Comparison of ENCODE assay signal across 9 cellular contexts in genomic region chr2:23662941-23663729, GRCh38.
DNase-seq lines count a peak whose midpoint lies in the region; ATAC-seq, FAIRE-seq and TF ChIP-seq lines count a peak whose summit lies in the region.
"Had no signal": no experiment of that assay in that cellular context is flagged by ENCODE, and none has a peak within 500 bp of the region (broad histone marks: within the 10 kb centered on the region; RNA-seq: fewer than 3 reads in every experiment).

No MANE protein-coding gene starts in this region.

- H3K79me1 ChIP-seq in neuronal stem cell (ENCODE audit: low read depth, low read length): no peaks in the 10 kb centered on the region

- ATAC-seq in right lobe of liver (peak; percentile 17 to 29 (median 22)), HepG2 (no peak)

- H3K4me1 ChIP-seq in right lobe of liver (no peaks in the 10 kb centered on the region), HepG2 (ENCODE audit: insufficient read depth, low read length) (peaks cover 60% of the 10 kb centered on the region), neuronal stem cell (ENCODE audit: control insufficient read depth in 2 of 2, insufficient read depth in 1 of 2, low read depth in 1 of 2, low read length in 2 of 2) (peaks cover 0 to 6% of the 10 kb centered on the region in 2 donors), OCI-LY7 (ENCODE audit: insufficient read depth, low read length, poor library complexity, severe bottlenecking) (no peaks in the 10 kb centered on the region)

- H3K4me3 ChIP-seq in right lobe of liver (no peak overlapping the region), HepG2 (replicated peaks in 1 of 3; ENCODE audit: insufficient read depth in 1 of 3, low read depth in 2 of 3, low read length in 3 of 3) (no peak overlapping the region), fibroblast of pulmonary artery (replicated peaks; ENCODE audit: low read depth, low read length) (peak overlapping the region; percentile 29), neuronal stem cell (ENCODE audit: low read length in 2 of 2) (no peak overlapping the region), OCI-LY7 (ENCODE audit: low read depth, low read length, poor library complexity, severe bottlenecking) (no peak overlapping the region)

- H3K14ac ChIP-seq in neuronal stem cell (ENCODE audit: low read length): peak overlapping the region; percentile 43

- no peak for TF ChIP-seq POLR2A in right lobe of liver (IDR thresholded peaks at IDR 0.05)
- TF ChIP-seq POLR2A in HepG2 (IDR thresholded peaks at IDR 0.05; ENCODE audit: insufficient read depth in 1 of 2, low read depth in 2 of 2, low read length in 2 of 2): no peak

- H3K4me2 ChIP-seq in HepG2 (ENCODE audit: low read depth, low read length): no peak overlapping the region
- no peak overlapping the region for H3K4me2 ChIP-seq in neuronal stem cell (ENCODE audit: insufficient read depth, low read length, poor library complexity, severe bottlenecking)
- no peak overlapping the region for H3K4me2 ChIP-seq in OCI-LY7 (ENCODE audit: low read length)

- H4K91ac ChIP-seq in neuronal stem cell (ENCODE audit: low read depth, low read length, poor library complexity): no peak overlapping the region

- FAIRE-seq in HepG2 (lab: Jason Lieb, UNC): no peak

- H2BK15ac ChIP-seq in neuronal stem cell (ENCODE audit: low read length): no peak overlapping the region

- TF ChIP-seq EP300 in HepG2 (IDR thresholded peaks at IDR 0.05; ENCODE audit: low read depth in 2 of 2, low read length in 2 of 2): no peak
- no peak for TF ChIP-seq EP300 in HepG2 (CRISPR knock-in tag; IDR thresholded peaks at IDR 0.05; ENCODE audit: borderline replicate concordance)

- H3K27ac ChIP-seq in right lobe of liver (no peak overlapping the region), HepG2 (ENCODE audit: extremely low read length, insufficient read depth, low read length) (no peak overlapping the region), neuronal stem cell (replicated peaks; ENCODE audit: low read length) (no peak overlapping the region), OCI-LY7 (ENCODE audit: low read depth, low read length, poor library complexity, severe bottlenecking) (no peak overlapping the region)

- H3K23ac ChIP-seq in neuronal stem cell (ENCODE audit: low read depth, low read length, poor library complexity): no peak overlapping the region

- no peak overlapping the region for H3K27ac Mint-ChIP-seq in progenitor cell of endocrine pancreas

- H3K36me3 ChIP-seq in right lobe of liver: no peaks in the 10 kb centered on the region
- H3K36me3 ChIP-seq in HepG2 (replicated peaks in 1 of 2; ENCODE audit: control insufficient read depth in 1 of 2, insufficient read depth in 2 of 2, low read length in 2 of 2): no peaks in the 10 kb centered on the region
- no peaks in the 10 kb centered on the region for H3K36me3 ChIP-seq in neuronal stem cell (replicated peaks in 1 of 2; ENCODE audit: control insufficient read depth in 2 of 2, insufficient read depth in 2 of 2, low read length in 2 of 2)
- H3K36me3 ChIP-seq in OCI-LY7 (ENCODE audit: insufficient read depth, low read length): no peaks in the 10 kb centered on the region

- H3K9ac ChIP-seq in HepG2 (ENCODE audit: insufficient read depth, low read depth, low read length) (no peak overlapping the region), neuronal stem cell (ENCODE audit: low read depth, low read length, poor library complexity) (peak overlapping the region; percentile 24)

- peaks cover 11% of the 10 kb centered on the region for H3K27me3 Mint-ChIP-seq in progenitor cell of endocrine pancreas

- no peak overlapping the region for H3K4me3 Mint-ChIP-seq in progenitor cell of endocrine pancreas (ENCODE audit: low read depth)

- 36% methylated on average over 13 of the region's 43 CpGs for WGBS in right lobe of liver (ENCODE audit: insufficient coverage, low coverage, low lambda C conversion rate, missing lambda C conversion rate)
- WGBS in HepG2 (ENCODE audit: low lambda C conversion rate): 92% methylated on average over 40 of the region's 43 CpGs
- WGBS in neuronal stem cell (ENCODE audit: extremely low coverage in 2 of 2, insufficient read length in 2 of 2, insufficient replicate concordance in 1 of 2), 2 donors: no CpG with 5 or more reads among the region's 43 CpGs

- H3K9me2 ChIP-seq in OCI-LY7 (ENCODE audit: insufficient read depth, low read length): no peaks in the 10 kb centered on the region

- no peak overlapping the region for H2BK12ac ChIP-seq in neuronal stem cell (ENCODE audit: low read length)

- no peaks in the 10 kb centered on the region for H3K9me3 ChIP-seq in right lobe of liver
- no peaks in the 10 kb centered on the region for H3K9me3 ChIP-seq in HepG2 (ENCODE audit: low read length)
- H3K9me3 ChIP-seq in neuronal stem cell (replicated peaks in 1 of 2; ENCODE audit: control insufficient read depth in 2 of 2, insufficient read depth in 1 of 2, low read depth in 1 of 2, low read length in 2 of 2): no peaks in the 10 kb centered on the region
- no peaks in the 10 kb centered on the region for H3K9me3 ChIP-seq in OCI-LY7 (ENCODE audit: low read length)

- no peak for TF ChIP-seq RAD21 in HepG2 (CRISPR knock-in tag; IDR thresholded peaks at IDR 0.05)

- DNase-seq in right lobe of liver (no peak), HepG2 (ENCODE audit: low spot score) (no peak), fibroblast of pulmonary artery (ENCODE audit: low read depth) (no peak), neuronal stem cell (ENCODE audit: low spot score) (no peak), OCI-M1 (lab: John Stamatoyannopoulos, UW) (no peak), progenitor cell of endocrine pancreas (ENCODE audit: low spot score, unreplicated experiment) (no peak), OCI-LY7 (ENCODE audit: low spot score) (no peak), GM10248 (ENCODE audit: extremely low spot score) (no peak)
- DNase-seq: NCI-H524 treated with DMSO at 0.1 percent for 48 hours had no signal

- TF ChIP-seq CTCF in right lobe of liver (IDR thresholded peaks at IDR 0.05) (no peak), HepG2 (CRISPR knock-in tag; IDR thresholded peaks at IDR 0.05) (no peak), fibroblast of pulmonary artery (IDR thresholded peaks at IDR 0.05; ENCODE audit: low read length, missing control alignments) (no peak), progenitor cell of endocrine pancreas (IDR thresholded peaks at IDR 0.05; ENCODE audit: unreplicated experiment) (no peak), OCI-LY7 (conservative IDR thresholded peaks at IDR 0.05; ENCODE audit: low read length) (no peak), GM10248 (IDR thresholded peaks at IDR 0.05; ENCODE audit: control extremely low read depth, extremely low read depth, low read depth, missing control alignments) (no peak)

- H2AK5ac ChIP-seq in neuronal stem cell (ENCODE audit: low read depth, low read length): peak overlapping the region; percentile 49

- H4K20me1 ChIP-seq in HepG2 (ENCODE audit: insufficient read depth, low read length): no peaks in the 10 kb centered on the region
- no peaks in the 10 kb centered on the region for H4K20me1 ChIP-seq in OCI-LY7 (ENCODE audit: insufficient read depth, low read length)

- no peak overlapping the region for H2BK120ac ChIP-seq in neuronal stem cell (ENCODE audit: low read depth, low read length)

- in situ Hi-C loops in HepG2 (cut with HindIII; ENCODE audit: extremely low pct_ligation_motif_present, low pct_unique_long_range_greater_than_20kb): no loop called here

- H3K79me2 ChIP-seq in HepG2 (ENCODE audit: insufficient read depth, low read length) (no peaks in the 10 kb centered on the region), OCI-LY7 (ENCODE audit: insufficient read depth, low read depth, low read length) (no peaks in the 10 kb centered on the region)

- no peaks in the 10 kb centered on the region for H3K36me3 Mint-ChIP-seq in progenitor cell of endocrine pancreas (ENCODE audit: insufficient read depth)

- H3K27me3 ChIP-seq in right lobe of liver (no peaks in the 10 kb centered on the region), HepG2 (ENCODE audit: control insufficient read depth in 1 of 2, insufficient read depth in 2 of 2, low read length in 2 of 2) (peaks cover 0 to 3% of the 10 kb centered on the region in 2 experiments; a peak in 2 of 5 replicates), neuronal stem cell (ENCODE audit: control insufficient read depth in 3 of 3, insufficient read depth in 3 of 3, low read depth in 1 of 3, low read length in 3 of 3) (peaks cover 0 to 7% (median 0%) of the 10 kb centered on the region in 3 experiments)

- peak overlapping the region; percentile 65 for H3K18ac ChIP-seq in neuronal stem cell (ENCODE audit: low read length)

- CTCF ChIA-PET in HepG2 (lab: Yijun Ruan, JAX; ENCODE audit: low intra/inter-chr PET ratio, low total read pairs): no interaction called here
- CTCF ChIA-PET in OCI-LY7 (lab: Charles Lee; ENCODE audit: unreplicated experiment): no interaction called here
- CTCF ChIA-PET in GM10248 (lab: Yijun Ruan, JAX): interaction anchor here (1.0 to 1.6 kb wide), 2 partner anchors 17 to 40 kb away, joined by 3 read pairs; no protein-coding TSS in a partner anchor

- POLR2A ChIA-PET in HepG2 (lab: Yijun Ruan, JAX) (no interaction called here), OCI-LY7 (lab: Charles Lee) (no interaction called here), GM10248 (lab: Yijun Ruan, JAX) (no interaction called here)

- no peak overlapping the region for H2AFZ ChIP-seq in HepG2 (ENCODE audit: low read length)
- H2AFZ ChIP-seq in neuronal stem cell (ENCODE audit: low read length): no peak overlapping the region
- H2AFZ ChIP-seq in OCI-LY7 (ENCODE audit: low read length): no peak overlapping the region

- H3K9me3 Mint-ChIP-seq in progenitor cell of endocrine pancreas (ENCODE audit: low read depth): no peaks in the 10 kb centered on the region

- no peak overlapping the region for H2BK5ac ChIP-seq in neuronal stem cell (ENCODE audit: low read length)

- H4K8ac ChIP-seq in neuronal stem cell (ENCODE audit: low read depth, low read length): no peak overlapping the region

- BruUV-seq in HepG2 (replicated peaks; lab: Mats Ljungman, UMichigan) (no TSS peak), OCI-LY7 (replicated peaks; lab: Mats Ljungman, UMichigan) (no TSS peak)

- no peak overlapping the region for H3K4ac ChIP-seq in neuronal stem cell (ENCODE audit: low read length)

- peaks cover 6% of the 10 kb centered on the region for H3K4me1 Mint-ChIP-seq in progenitor cell of endocrine pancreas (ENCODE audit: low read depth)

- intact Hi-C loops in right lobe of liver (cut with DNase I) (no loop called here), HepG2 (cut with micrococcal nuclease; ENCODE audit: unreplicated experiment) (no loop called here), OCI-LY7 (cut with micrococcal nuclease; ENCODE audit: unreplicated experiment) (no loop called here)

TF ChIP-seq in HepG2, 621 proteins besides CTCF, POLR2A, EP300 and RAD21 (continues in another document):
- TF ChIP-seq ZSCAN21 (CRISPR knock-in tag; IDR thresholded peaks at IDR 0.05; ENCODE audit: borderline replicate concordance) (no peak), ZFP36L2 (CRISPR knock-in tag; IDR thresholded peaks at IDR 0.05) (no peak), TAF1 (CRISPR knock-in tag; IDR thresholded peaks at IDR 0.05) (no peak)
